ENCODE assay signal across 15 cellular contexts in genomic region chr2:85511008-85511895, GRCh38. TPM values are rescaled to one million over a fixed set of nuclear protein-coding genes. Genes with fewer than 3 reads are reported as not detected.
DNase-seq lines count a peak whose midpoint lies in the region; ATAC-seq and TF ChIP-seq lines count a peak whose summit lies in the region.
"Had no signal": no experiment of that assay in that cellular context is flagged by ENCODE, and none has a peak within 500 bp of the region (broad histone marks: within the 10 kb centered on the region; RNA-seq: fewer than 3 reads in every experiment).

No MANE protein-coding gene starts in this region.

- POLR2A ChIA-PET in RWPE1 (lab: Yijun Ruan, JAX; ENCODE audit: low non-redundant PET) = interaction anchor here (0.7 kb wide), 1 partner anchor 41 kb away, joined by 3 read pairs; no protein-coding TSS in a partner anchor

- intact Hi-C loops in heart right ventricle (cut with DNase I) = no loop called here

- H3K4me1 ChIP-seq in heart right ventricle = peaks cover 0 to 26% (median 11%) of the 10 kb centered on the region in 9 donors

- H3K36me3 Mint-ChIP-seq in stimulated activated naive B cell treated with anti-CD40 and anti-IgM and Interleukin-4, amounts not matched to agents 10 μg/mL and 1 μg/mL and 100 μg/mL, for 72 hours = no peaks in the 10 kb centered on the region

- no peak for TF ChIP-seq CTCF in RWPE1 (conservative IDR thresholded peaks at IDR 0.05; ENCODE audit: low read depth)
- no peak for TF ChIP-seq CTCF in heart right ventricle (IDR thresholded peaks at IDR 0.05)

- H3K27me3 ChIP-seq in heart right ventricle = no peaks in the 10 kb centered on the region

- H3K4me1 Mint-ChIP-seq in stimulated activated naive B cell treated with anti-CD40 and anti-IgM and Interleukin-4, amounts not matched to agents 10 μg/mL and 1 μg/mL and 100 μg/mL, for 72 hours = peaks cover 3 to 13% of the 10 kb centered on the region in 2 donors

- H3K4me3 ChIP-seq in heart right ventricle = no peak overlapping the region
- H3K4me3 ChIP-seq: GM23248, SK-N-MC had no signal

- peak overlapping the region; percentile 14 for H3K27ac Mint-ChIP-seq in stimulated activated naive B cell treated with anti-CD40 and anti-IgM and Interleukin-4, amounts not matched to agents 10 μg/mL and 1 μg/mL and 100 μg/mL, for 72 hours
- H3K27ac Mint-ChIP-seq: activated T-cell treated with anti-CD3 and anti-CD28 coated beads, Interleukin-2, amount 50 U/mL, for 24 hours; effector memory CD8-positive, alpha-beta T cell had no signal

- H3K27ac ChIP-seq in RWPE1 (peak overlapping the region; percentile 52), heart right ventricle (peak overlapping the region in 9 of 10 donors; percentile 27 to 74 (median 45))
- H3K27ac ChIP-seq: GM23248, SK-N-MC had no signal

- ATAC-seq in heart right ventricle = peak in 6 of 8 donors; percentile 47 to 79 (median 62)
- peak; percentile 66 to 75 for ATAC-seq in stimulated activated naive B cell treated with anti-CD40 and anti-IgM and Interleukin-4, amounts not matched to agents 10 μg/mL and 1 μg/mL and 100 μg/mL, for 72 hours (replicated peaks)
- ATAC-seq: effector memory CD8-positive, alpha-beta T cell had no signal

- WGBS in heart right ventricle, 2 donors = 66 to 73% methylated on average over 7 of the region's 7 CpGs

- peak; percentile 55 for DNase-seq in LoVo (ENCODE audit: low spot score)
- DNase-seq in RWPE1 (ENCODE audit: low spot score) = no peak
- no peak for DNase-seq in heart right ventricle
- DNase-seq in stimulated activated naive B cell treated with anti-CD40 and anti-IgM and Interleukin-4, amounts not matched to agents 10 μg/mL and 1 μg/mL and 100 μg/mL, for 72 hours = no peak
- no peak for DNase-seq in DMS153 treated with DMSO at 0.1 percent for 48 hours (lab: John Stamatoyannopoulos, UW; ENCODE audit: unreplicated experiment)
- no peak for DNase-seq in activated CD4-positive, alpha-beta T cell treated with anti-CD3 and anti-CD28 coated beads for 4 hours
- no peak for DNase-seq in hypothalamus (lab: John Stamatoyannopoulos, UW)
- DNase-seq: activated CD4-positive, CD25-positive, alpha-beta regulatory T cell; activated T-cell treated with anti-CD3 and anti-CD28 coated beads, Interleukin-2, amount 50 U/mL, for 24 hours; aorta; effector memory CD8-positive, alpha-beta T cell; GM23248; left cardiac atrium; NCI-H1048 had no signal

- H3K27me3 Mint-ChIP-seq in stimulated activated naive B cell treated with anti-CD40 and anti-IgM and Interleukin-4, amounts not matched to agents 10 μg/mL and 1 μg/mL and 100 μg/mL, for 72 hours = no peaks in the 10 kb centered on the region
- H3K27me3 Mint-ChIP-seq: activated T-cell treated with anti-CD3 and anti-CD28 coated beads, Interleukin-2, amount 50 U/mL, for 24 hours had no signal

- H3K36me3 ChIP-seq in heart right ventricle = no peaks in the 10 kb centered on the region

- CTCF ChIA-PET in RWPE1 (lab: Yijun Ruan, JAX) = interaction anchor here (0.6 to 1.2 kb wide), 2 partner anchors 28 to 33 kb away, joined by 3 to 4 read pairs; partner anchors contain the start of gene MAT2A

- H3K9me3 Mint-ChIP-seq in stimulated activated naive B cell treated with anti-CD40 and anti-IgM and Interleukin-4, amounts not matched to agents 10 μg/mL and 1 μg/mL and 100 μg/mL, for 72 hours = no peaks in the 10 kb centered on the region
- H3K9me3 Mint-ChIP-seq: activated T-cell treated with anti-CD3 and anti-CD28 coated beads, Interleukin-2, amount 50 U/mL, for 24 hours; effector memory CD8-positive, alpha-beta T cell had no signal

- H3K4me3 Mint-ChIP-seq in stimulated activated naive B cell treated with anti-CD40 and anti-IgM and Interleukin-4, amounts not matched to agents 10 μg/mL and 1 μg/mL and 100 μg/mL, for 72 hours = no peak overlapping the region
- H3K4me3 Mint-ChIP-seq: activated T-cell treated with anti-CD3 and anti-CD28 coated beads, Interleukin-2, amount 50 U/mL, for 24 hours; effector memory CD8-positive, alpha-beta T cell had no signal

- no peaks in the 10 kb centered on the region for H3K9me3 ChIP-seq in heart right ventricle

RNA-seq across cellular contexts. Expression of gene MAT2A, which starts 27.7 kb away (rescaled TPM):
- total RNA-seq in heart right ventricle = 100 to 1,000 TPM in 8 of 10 donors, 10 to 100 TPM in 2; 94.5 to 460 (median 129) TPM
- 10 to 100 TPM; 81.7 to 93.4 TPM for polyA plus RNA-seq in heart right ventricle

RNA-seq across cellular contexts. Expression of gene GGCX, which starts 50.0 kb away (rescaled TPM):
- 10 to 100 TPM; 18.2 to 31.1 (median 21.6) TPM for total RNA-seq in heart right ventricle
- 10 to 100 TPM; 14.0 to 24.5 TPM for polyA plus RNA-seq in heart right ventricle
